28 cellular contexts compared by ENCODE assay signal in the genomic region with DNA sequence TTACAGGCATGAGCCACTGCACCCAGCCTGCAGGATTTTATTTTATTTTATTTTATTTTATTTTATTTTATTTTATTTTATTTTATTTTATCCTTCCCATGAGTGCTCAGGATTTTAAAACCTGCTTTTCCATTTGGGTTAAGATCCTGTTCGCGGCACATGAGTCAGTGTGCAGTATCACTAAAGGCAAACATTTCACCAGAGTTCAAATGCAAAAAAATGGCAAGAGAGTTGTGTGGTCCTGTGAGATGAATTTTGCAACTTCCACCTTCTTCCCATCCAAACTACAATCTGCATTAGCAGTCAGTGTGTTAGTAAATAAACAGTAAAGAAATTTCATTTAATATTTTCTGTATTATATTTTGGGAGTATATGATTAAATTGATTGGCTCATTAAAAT.
"Had no signal": no experiment of that assay in that cellular context is flagged by ENCODE, and none has a peak within 500 bp of the region (broad histone marks: within the 10 kb centered on the region; RNA-seq: fewer than 3 reads in every experiment).

No MANE protein-coding gene starts in this region.

- H3K27ac ChIP-seq: esophagus squamous epithelium, heart right ventricle, lower lobe of right lung, psoas muscle, sigmoid colon, stomach, thyroid gland, vagina had no signal

- ATAC-seq: heart right ventricle; left colon; left ventricle myocardium superior; lower lobe of right lung; naive thymus-derived CD8-positive, alpha-beta T cell; psoas muscle; right cardiac atrium; stimulated activated effector memory CD8-positive, alpha-beta T cell treated with anti-CD3 and anti-CD28 coated beads, Interleukin-12 subunit alpha, Interleukin-12 subunit beta, amount 100 ng/mL, for 72 hours had no signal

- H3K36me3 ChIP-seq: esophagus squamous epithelium, heart right ventricle, lower lobe of right lung, sigmoid colon, stomach, thyroid gland, vagina had no signal

- FAIRE-seq: endothelial cell of umbilical vein had no signal

- H3K4me1 ChIP-seq: psoas muscle, sigmoid colon, thyroid gland had no signal

- H3K9me3 ChIP-seq: esophagus squamous epithelium, heart right ventricle, lower lobe of right lung, psoas muscle, sigmoid colon, stomach, thyroid gland, vagina had no signal

- DNase-seq: dermis blood vessel endothelial cell; effector memory CD4-positive, alpha-beta T cell; erythroblast; esophagus squamous epithelium; foreskin melanocyte; glutamatergic neuron; heart right ventricle; hippocampal formation; islet precursor cell; kidney glomerular epithelial cell; left colon; left ventricle myocardium superior; lower lobe of right lung; naive thymus-derived CD8-positive, alpha-beta T cell; nephron progenitor cell; nucleus accumbens; right cardiac atrium; sigmoid colon; stimulated activated CD4-positive, alpha-beta T cell treated with anti-CD3 and anti-CD28 coated beads, Interleukin-2, amount 100 ng/mL, for 24 hours; stimulated activated CD4-positive, alpha-beta T cell treated with anti-CD3 and anti-CD28 coated beads, Interleukin-4, amount 100 ng/mL, for 24 hours; stimulated activated naive CD4-positive, alpha-beta T cell treated with Interleukin-2 at 50 U/mL for 16 hours; stomach; thyroid gland; trophoblast cell had no signal

- H3K27me3 ChIP-seq: esophagus squamous epithelium, heart right ventricle, sigmoid colon, stomach, thyroid gland, vagina had no signal

- H3K4me3 ChIP-seq: esophagus squamous epithelium, heart right ventricle, lower lobe of right lung, psoas muscle, sigmoid colon, stomach, thyroid gland, vagina had no signal
